Comparison of ENCODE assay signal across 3 cellular contexts in the genomic region with DNA sequence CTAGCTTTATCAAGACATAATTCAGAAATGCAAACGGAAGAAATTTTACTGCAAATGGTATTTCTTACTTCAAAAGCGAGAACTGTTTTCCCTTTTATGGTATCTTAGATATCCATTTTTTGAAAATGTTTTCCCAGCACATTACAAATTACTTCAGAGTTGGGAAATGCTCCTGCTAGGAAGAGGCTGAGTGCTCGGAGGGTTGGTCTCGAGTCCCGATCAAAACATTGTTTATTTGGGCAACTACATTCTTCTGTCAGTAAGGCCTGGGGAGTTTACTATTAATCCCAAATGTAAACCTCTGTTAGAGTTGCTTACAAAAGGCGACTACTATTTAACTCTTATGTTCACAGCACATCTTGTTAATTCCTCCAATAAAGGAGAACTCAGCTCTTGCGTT.
TF ChIP-seq lines count a peak whose summit lies in the region.

No MANE protein-coding gene starts in this region.

TF ChIP-seq in SK-N-SH, 30 proteins besides CTCF, POLR2A, EP300 and RAD21 (continued from another document):
- TF ChIP-seq, protein P1, sequence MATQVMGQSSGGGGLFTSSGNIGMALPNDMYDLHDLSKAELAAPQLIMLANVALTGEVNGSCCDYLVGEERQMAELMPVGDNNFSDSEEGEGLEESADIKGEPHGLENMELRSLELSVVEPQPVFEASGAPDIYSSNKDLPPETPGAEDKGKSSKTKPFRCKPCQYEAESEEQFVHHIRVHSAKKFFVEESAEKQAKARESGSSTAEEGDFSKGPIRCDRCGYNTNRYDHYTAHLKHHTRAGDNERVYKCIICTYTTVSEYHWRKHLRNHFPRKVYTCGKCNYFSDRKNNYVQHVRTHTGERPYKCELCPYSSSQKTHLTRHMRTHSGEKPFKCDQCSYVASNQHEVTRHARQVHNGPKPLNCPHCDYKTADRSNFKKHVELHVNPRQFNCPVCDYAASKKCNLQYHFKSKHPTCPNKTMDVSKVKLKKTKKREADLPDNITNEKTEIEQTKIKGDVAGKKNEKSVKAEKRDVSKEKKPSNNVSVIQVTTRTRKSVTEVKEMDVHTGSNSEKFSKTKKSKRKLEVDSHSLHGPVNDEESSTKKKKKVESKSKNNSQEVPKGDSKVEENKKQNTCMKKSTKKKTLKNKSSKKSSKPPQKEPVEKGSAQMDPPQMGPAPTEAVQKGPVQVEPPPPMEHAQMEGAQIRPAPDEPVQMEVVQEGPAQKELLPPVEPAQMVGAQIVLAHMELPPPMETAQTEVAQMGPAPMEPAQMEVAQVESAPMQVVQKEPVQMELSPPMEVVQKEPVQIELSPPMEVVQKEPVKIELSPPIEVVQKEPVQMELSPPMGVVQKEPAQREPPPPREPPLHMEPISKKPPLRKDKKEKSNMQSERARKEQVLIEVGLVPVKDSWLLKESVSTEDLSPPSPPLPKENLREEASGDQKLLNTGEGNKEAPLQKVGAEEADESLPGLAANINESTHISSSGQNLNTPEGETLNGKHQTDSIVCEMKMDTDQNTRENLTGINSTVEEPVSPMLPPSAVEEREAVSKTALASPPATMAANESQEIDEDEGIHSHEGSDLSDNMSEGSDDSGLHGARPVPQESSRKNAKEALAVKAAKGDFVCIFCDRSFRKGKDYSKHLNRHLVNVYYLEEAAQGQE (IDR thresholded peaks at IDR 0.05; ENCODE audit: low read depth, low read length): no peak
- TF ChIP-seq, protein P2, sequence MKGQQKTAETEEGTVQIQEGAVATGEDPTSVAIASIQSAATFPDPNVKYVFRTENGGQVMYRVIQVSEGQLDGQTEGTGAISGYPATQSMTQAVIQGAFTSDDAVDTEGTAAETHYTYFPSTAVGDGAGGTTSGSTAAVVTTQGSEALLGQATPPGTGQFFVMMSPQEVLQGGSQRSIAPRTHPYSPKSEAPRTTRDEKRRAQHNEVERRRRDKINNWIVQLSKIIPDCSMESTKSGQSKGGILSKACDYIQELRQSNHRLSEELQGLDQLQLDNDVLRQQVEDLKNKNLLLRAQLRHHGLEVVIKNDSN (IDR thresholded peaks at IDR 0.05; ENCODE audit: borderline replicate concordance, low read depth): no peak
- TF ChIP-seq GATA2 (CRISPR knock-in tag; IDR thresholded peaks at IDR 0.05) (no peak), RCOR1 (IDR thresholded peaks at IDR 0.05; ENCODE audit: low read length) (no peak), ELF1 (IDR thresholded peaks at IDR 0.05) (no peak), TCF12 (IDR thresholded peaks at IDR 0.05) (no peak)
- TF ChIP-seq, protein P3, sequence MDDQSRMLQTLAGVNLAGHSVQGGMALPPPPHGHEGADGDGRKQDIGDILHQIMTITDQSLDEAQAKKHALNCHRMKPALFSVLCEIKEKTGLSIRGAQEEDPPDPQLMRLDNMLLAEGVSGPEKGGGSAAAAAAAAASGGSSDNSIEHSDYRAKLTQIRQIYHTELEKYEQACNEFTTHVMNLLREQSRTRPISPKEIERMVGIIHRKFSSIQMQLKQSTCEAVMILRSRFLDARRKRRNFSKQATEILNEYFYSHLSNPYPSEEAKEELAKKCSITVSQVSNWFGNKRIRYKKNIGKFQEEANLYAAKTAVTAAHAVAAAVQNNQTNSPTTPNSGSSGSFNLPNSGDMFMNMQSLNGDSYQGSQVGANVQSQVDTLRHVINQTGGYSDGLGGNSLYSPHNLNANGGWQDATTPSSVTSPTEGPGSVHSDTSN (IDR thresholded peaks at IDR 0.05): no peak

TF ChIP-seq in SK-N-SH treated with all-trans-retinoic acid at 6 μM for 48 hours, 23 proteins besides CTCF, POLR2A, EP300 and RAD21 (continued from another document):
- TF ChIP-seq RARB (CRISPR knock-in tag; IDR thresholded peaks at IDR 0.05): no peak
- TF ChIP-seq TCF4 (CRISPR knock-in tag; IDR thresholded peaks at IDR 0.05; ENCODE audit: borderline replicate concordance): no peak
- TF ChIP-seq, protein P4, sequence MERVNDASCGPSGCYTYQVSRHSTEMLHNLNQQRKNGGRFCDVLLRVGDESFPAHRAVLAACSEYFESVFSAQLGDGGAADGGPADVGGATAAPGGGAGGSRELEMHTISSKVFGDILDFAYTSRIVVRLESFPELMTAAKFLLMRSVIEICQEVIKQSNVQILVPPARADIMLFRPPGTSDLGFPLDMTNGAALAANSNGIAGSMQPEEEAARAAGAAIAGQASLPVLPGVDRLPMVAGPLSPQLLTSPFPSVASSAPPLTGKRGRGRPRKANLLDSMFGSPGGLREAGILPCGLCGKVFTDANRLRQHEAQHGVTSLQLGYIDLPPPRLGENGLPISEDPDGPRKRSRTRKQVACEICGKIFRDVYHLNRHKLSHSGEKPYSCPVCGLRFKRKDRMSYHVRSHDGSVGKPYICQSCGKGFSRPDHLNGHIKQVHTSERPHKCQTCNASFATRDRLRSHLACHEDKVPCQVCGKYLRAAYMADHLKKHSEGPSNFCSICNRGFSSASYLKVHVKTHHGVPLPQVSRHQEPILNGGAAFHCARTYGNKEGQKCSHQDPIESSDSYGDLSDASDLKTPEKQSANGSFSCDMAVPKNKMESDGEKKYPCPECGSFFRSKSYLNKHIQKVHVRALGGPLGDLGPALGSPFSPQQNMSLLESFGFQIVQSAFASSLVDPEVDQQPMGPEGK (CRISPR knock-in tag; IDR thresholded peaks at IDR 0.05; ENCODE audit: borderline replicate concordance): no peak

TF ChIP-seq in WTC11, 78 proteins besides CTCF, POLR2A, EP300 and RAD21 (continued from another document):
- TF ChIP-seq, protein P5, sequence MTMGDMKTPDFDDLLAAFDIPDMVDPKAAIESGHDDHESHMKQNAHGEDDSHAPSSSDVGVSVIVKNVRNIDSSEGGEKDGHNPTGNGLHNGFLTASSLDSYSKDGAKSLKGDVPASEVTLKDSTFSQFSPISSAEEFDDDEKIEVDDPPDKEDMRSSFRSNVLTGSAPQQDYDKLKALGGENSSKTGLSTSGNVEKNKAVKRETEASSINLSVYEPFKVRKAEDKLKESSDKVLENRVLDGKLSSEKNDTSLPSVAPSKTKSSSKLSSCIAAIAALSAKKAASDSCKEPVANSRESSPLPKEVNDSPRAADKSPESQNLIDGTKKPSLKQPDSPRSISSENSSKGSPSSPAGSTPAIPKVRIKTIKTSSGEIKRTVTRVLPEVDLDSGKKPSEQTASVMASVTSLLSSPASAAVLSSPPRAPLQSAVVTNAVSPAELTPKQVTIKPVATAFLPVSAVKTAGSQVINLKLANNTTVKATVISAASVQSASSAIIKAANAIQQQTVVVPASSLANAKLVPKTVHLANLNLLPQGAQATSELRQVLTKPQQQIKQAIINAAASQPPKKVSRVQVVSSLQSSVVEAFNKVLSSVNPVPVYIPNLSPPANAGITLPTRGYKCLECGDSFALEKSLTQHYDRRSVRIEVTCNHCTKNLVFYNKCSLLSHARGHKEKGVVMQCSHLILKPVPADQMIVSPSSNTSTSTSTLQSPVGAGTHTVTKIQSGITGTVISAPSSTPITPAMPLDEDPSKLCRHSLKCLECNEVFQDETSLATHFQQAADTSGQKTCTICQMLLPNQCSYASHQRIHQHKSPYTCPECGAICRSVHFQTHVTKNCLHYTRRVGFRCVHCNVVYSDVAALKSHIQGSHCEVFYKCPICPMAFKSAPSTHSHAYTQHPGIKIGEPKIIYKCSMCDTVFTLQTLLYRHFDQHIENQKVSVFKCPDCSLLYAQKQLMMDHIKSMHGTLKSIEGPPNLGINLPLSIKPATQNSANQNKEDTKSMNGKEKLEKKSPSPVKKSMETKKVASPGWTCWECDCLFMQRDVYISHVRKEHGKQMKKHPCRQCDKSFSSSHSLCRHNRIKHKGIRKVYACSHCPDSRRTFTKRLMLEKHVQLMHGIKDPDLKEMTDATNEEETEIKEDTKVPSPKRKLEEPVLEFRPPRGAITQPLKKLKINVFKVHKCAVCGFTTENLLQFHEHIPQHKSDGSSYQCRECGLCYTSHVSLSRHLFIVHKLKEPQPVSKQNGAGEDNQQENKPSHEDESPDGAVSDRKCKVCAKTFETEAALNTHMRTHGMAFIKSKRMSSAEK (CRISPR knock-in tag; IDR thresholded peaks at IDR 0.05; ENCODE audit: borderline replicate concordance): no peak
- TF ChIP-seq HMGA2 (CRISPR knock-in tag; IDR thresholded peaks at IDR 0.05): no peak
- TF ChIP-seq, protein P6, sequence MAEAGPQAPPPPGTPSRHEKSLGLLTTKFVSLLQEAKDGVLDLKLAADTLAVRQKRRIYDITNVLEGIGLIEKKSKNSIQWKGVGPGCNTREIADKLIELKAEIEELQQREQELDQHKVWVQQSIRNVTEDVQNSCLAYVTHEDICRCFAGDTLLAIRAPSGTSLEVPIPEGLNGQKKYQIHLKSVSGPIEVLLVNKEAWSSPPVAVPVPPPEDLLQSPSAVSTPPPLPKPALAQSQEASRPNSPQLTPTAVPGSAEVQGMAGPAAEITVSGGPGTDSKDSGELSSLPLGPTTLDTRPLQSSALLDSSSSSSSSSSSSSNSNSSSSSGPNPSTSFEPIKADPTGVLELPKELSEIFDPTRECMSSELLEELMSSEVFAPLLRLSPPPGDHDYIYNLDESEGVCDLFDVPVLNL (CRISPR knock-in tag; IDR thresholded peaks at IDR 0.05; ENCODE audit: borderline replicate concordance, low read depth): no peak
- TF ChIP-seq, protein P7, sequence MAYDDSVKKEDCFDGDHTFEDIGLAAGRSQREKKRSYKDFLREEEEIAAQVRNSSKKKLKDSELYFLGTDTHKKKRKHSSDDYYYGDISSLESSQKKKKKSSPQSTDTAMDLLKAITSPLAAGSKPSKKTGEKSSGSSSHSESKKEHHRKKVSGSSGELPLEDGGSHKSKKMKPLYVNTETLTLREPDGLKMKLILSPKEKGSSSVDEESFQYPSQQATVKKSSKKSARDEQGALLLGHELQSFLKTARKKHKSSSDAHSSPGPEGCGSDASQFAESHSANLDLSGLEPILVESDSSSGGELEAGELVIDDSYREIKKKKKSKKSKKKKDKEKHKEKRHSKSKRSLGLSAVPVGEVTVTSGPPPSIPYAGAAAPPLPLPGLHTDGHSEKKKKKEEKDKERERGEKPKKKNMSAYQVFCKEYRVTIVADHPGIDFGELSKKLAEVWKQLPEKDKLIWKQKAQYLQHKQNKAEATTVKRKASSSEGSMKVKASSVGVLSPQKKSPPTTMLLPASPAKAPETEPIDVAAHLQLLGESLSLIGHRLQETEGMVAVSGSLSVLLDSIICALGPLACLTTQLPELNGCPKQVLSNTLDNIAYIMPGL (CRISPR knock-in tag; IDR thresholded peaks at IDR 0.05): no peak
- no peak for TF ChIP-seq RORB (CRISPR knock-in tag; IDR thresholded peaks at IDR 0.05)
- TF ChIP-seq ZNF219 (CRISPR knock-in tag; IDR thresholded peaks at IDR 0.05; ENCODE audit: borderline replicate concordance): no peak
- TF ChIP-seq ZNF263 (CRISPR knock-in tag; IDR thresholded peaks at IDR 0.05; ENCODE audit: low read depth): no peak
- TF ChIP-seq, protein P2 (CRISPR knock-in tag; IDR thresholded peaks at IDR 0.05): no peak
- no peak for TF ChIP-seq ZNF416 (CRISPR knock-in tag; IDR thresholded peaks at IDR 0.05)
- TF ChIP-seq ZNF396 (CRISPR knock-in tag; IDR thresholded peaks at IDR 0.05; ENCODE audit: borderline replicate concordance): no peak
- no peak for TF ChIP-seq ATF1 (CRISPR knock-in tag; IDR thresholded peaks at IDR 0.05)
- TF ChIP-seq, protein P8, sequence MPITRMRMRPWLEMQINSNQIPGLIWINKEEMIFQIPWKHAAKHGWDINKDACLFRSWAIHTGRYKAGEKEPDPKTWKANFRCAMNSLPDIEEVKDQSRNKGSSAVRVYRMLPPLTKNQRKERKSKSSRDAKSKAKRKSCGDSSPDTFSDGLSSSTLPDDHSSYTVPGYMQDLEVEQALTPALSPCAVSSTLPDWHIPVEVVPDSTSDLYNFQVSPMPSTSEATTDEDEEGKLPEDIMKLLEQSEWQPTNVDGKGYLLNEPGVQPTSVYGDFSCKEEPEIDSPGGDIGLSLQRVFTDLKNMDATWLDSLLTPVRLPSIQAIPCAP (CRISPR knock-in tag; IDR thresholded peaks at IDR 0.05): no peak
